38 cellular contexts compared by ENCODE assay signal in genomic region chr13:70932511-70932910, GRCh38.
"Had no signal": no experiment of that assay in that cellular context is flagged by ENCODE, and none has a peak within 500 bp of the region (broad histone marks: within the 10 kb centered on the region; RNA-seq: fewer than 3 reads in every experiment).

No MANE protein-coding gene starts in this region.

- FAIRE-seq: astrocyte, bronchial epithelial cell had no signal

- H3K27me3 Mint-ChIP-seq: activated naive CD4-positive, alpha-beta T cell treated with anti-CD3 and anti-CD28 coated beads, Interleukin-2, amount 10 ng/mL, durations not matched to agents 7 days and 5 days; activated naive CD4-positive, alpha-beta T cell treated with anti-CD3 and anti-CD28 coated beads, Interleukin-2, amount 50 U/mL, for 24 hours; activated naive CD8-positive, alpha-beta T cell; activated naive CD8-positive, alpha-beta T cell treated with anti-CD3 and anti-CD28 coated beads for 36 hours; activated naive CD8-positive, alpha-beta T cell treated with anti-CD3 and anti-CD28 coated beads, Interleukin-2, amount 10 ng/mL, durations not matched to agents 7 days and 5 days; activated naive CD8-positive, alpha-beta T cell treated with anti-CD3 and anti-CD28 coated beads, Interleukin-2, amount 50 U/mL, for 24 hours; activated T-helper 17 cell treated with anti-CD3 and anti-CD28 coated beads, Interleukin-2, amount 50 U/mL, for 72 hours; brain; central memory CD8-positive, alpha-beta T cell had no signal

- H3K36me3 Mint-ChIP-seq: activated naive CD4-positive, alpha-beta T cell treated with anti-CD3 and anti-CD28 coated beads, Interleukin-2, amount 10 ng/mL, durations not matched to agents 7 days and 5 days; activated naive CD4-positive, alpha-beta T cell treated with anti-CD3 and anti-CD28 coated beads, Interleukin-2, amount 50 U/mL, for 24 hours; activated naive CD4-positive, alpha-beta T cell treated with anti-CD3 and anti-CD28 coated beads, Interleukin-2, amount 50 U/mL, for 72 hours; activated naive CD8-positive, alpha-beta T cell; activated naive CD8-positive, alpha-beta T cell treated with anti-CD3 and anti-CD28 coated beads for 36 hours; activated naive CD8-positive, alpha-beta T cell treated with anti-CD3 and anti-CD28 coated beads, Interleukin-2, amount 10 ng/mL, durations not matched to agents 7 days and 5 days; brain had no signal

- H3K4me1 ChIP-seq: adrenal gland, ascending aorta, body of pancreas, breast epithelium had no signal

- H3K36me3 ChIP-seq: adrenal gland, ascending aorta, brain microvascular endothelial cell, breast epithelium, cardiac muscle cell had no signal

- H3K4me1 Mint-ChIP-seq: activated naive CD4-positive, alpha-beta T cell treated with anti-CD3 and anti-CD28 coated beads, Interleukin-2, amount 10 ng/mL, durations not matched to agents 7 days and 5 days; activated naive CD4-positive, alpha-beta T cell treated with anti-CD3 and anti-CD28 coated beads, Interleukin-2, amount 50 U/mL, for 24 hours; activated naive CD8-positive, alpha-beta T cell treated with anti-CD3 and anti-CD28 coated beads for 36 hours; activated naive CD8-positive, alpha-beta T cell treated with anti-CD3 and anti-CD28 coated beads, Interleukin-2, amount 10 ng/mL, durations not matched to agents 7 days and 5 days; activated naive CD8-positive, alpha-beta T cell treated with anti-CD3 and anti-CD28 coated beads, Interleukin-2, amount 50 U/mL, for 24 hours; activated T-helper 17 cell treated with anti-CD3 and anti-CD28 coated beads, Interleukin-2, amount 50 U/mL, for 72 hours; brain; central memory CD8-positive, alpha-beta T cell had no signal

- H3K4me3 Mint-ChIP-seq: activated naive CD4-positive, alpha-beta T cell treated with anti-CD3 and anti-CD28 coated beads for 36 hours; activated naive CD4-positive, alpha-beta T cell treated with anti-CD3 and anti-CD28 coated beads, Interleukin-2, amount 10 ng/mL, durations not matched to agents 7 days and 5 days; activated naive CD4-positive, alpha-beta T cell treated with anti-CD3 and anti-CD28 coated beads, Interleukin-2, amount 50 U/mL, for 24 hours; activated naive CD8-positive, alpha-beta T cell; activated naive CD8-positive, alpha-beta T cell treated with anti-CD3 and anti-CD28 coated beads for 36 hours; activated naive CD8-positive, alpha-beta T cell treated with anti-CD3 and anti-CD28 coated beads, Interleukin-2, amount 10 ng/mL, durations not matched to agents 7 days and 5 days; activated naive CD8-positive, alpha-beta T cell treated with anti-CD3 and anti-CD28 coated beads, Interleukin-2, amount 50 U/mL, for 24 hours; activated T-cell treated with anti-CD3 and anti-CD28 coated beads, Interleukin-2, amount 50 U/mL, for 4 hours; activated T-cell treated with anti-CD3 and anti-CD28 coated beads, Interleukin-2, amount 50 U/mL, for 72 hours; activated T-helper 1 cell treated with anti-CD3 and anti-CD28 coated beads, Interleukin-12 subunit alpha, Interleukin-12 subunit beta, Interleukin-2, Interleukin-4 antibody, amounts not matched to agents 30 ng/mL and 10 ng/mL and 1 ng/mL, durations not matched to agents 14 hours and 24 hours and 36 hours; activated T-helper 17 cell treated with anti-CD3 and anti-CD28 coated beads, Interleukin-2, amount 50 U/mL, for 72 hours; brain; central memory CD8-positive, alpha-beta T cell had no signal

- H3K27ac Mint-ChIP-seq: activated naive CD4-positive, alpha-beta T cell treated with anti-CD3 and anti-CD28 coated beads for 36 hours; activated naive CD4-positive, alpha-beta T cell treated with anti-CD3 and anti-CD28 coated beads, Interleukin-2, amount 10 ng/mL, durations not matched to agents 7 days and 5 days; activated naive CD4-positive, alpha-beta T cell treated with anti-CD3 and anti-CD28 coated beads, Interleukin-2, amount 50 U/mL, for 24 hours; activated naive CD4-positive, alpha-beta T cell treated with anti-CD3 and anti-CD28 coated beads, Interleukin-2, amount 50 U/mL, for 72 hours; activated naive CD8-positive, alpha-beta T cell; activated naive CD8-positive, alpha-beta T cell treated with anti-CD3 and anti-CD28 coated beads for 36 hours; activated naive CD8-positive, alpha-beta T cell treated with anti-CD3 and anti-CD28 coated beads, Interleukin-2, amount 10 ng/mL, durations not matched to agents 7 days and 5 days; activated naive CD8-positive, alpha-beta T cell treated with anti-CD3 and anti-CD28 coated beads, Interleukin-2, amount 50 U/mL, for 24 hours; activated T-cell treated with anti-CD3 and anti-CD28 coated beads, Interleukin-2, amount 50 U/mL, for 72 hours; activated T-helper 1 cell treated with anti-CD3 and anti-CD28 coated beads, Interleukin-12 subunit alpha, Interleukin-12 subunit beta, Interleukin-2, Interleukin-4 antibody, amounts not matched to agents 30 ng/mL and 10 ng/mL and 1 ng/mL, durations not matched to agents 14 hours and 24 hours and 36 hours; activated T-helper 17 cell treated with anti-CD3 and anti-CD28 coated beads, Interleukin-2, amount 50 U/mL, for 72 hours; activated T-helper 2 cell treated with anti-CD3 and anti-CD28 coated beads, Interferon-gamma antibody, Interleukin-2, Interleukin-4, amounts not matched to agents 10 μg/mL and 5 μg/mL and 100 μg/mL, durations not matched to agents 14 hours and 24 hours and 36 hours; brain had no signal

- ATAC-seq: activated naive CD4-positive, alpha-beta T cell treated with anti-CD3 and anti-CD28 coated beads, Interleukin-2, amount 50 U/mL, for 72 hours; activated naive CD8-positive, alpha-beta T cell treated with anti-CD3 and anti-CD28 coated beads, Interleukin-2, amount 50 U/mL, for 24 hours; activated T-cell treated with anti-CD3 and anti-CD28 coated beads, Interleukin-2, amount 50 U/mL, for 4 hours; activated T-cell treated with anti-CD3 and anti-CD28 coated beads, Interleukin-2, amount 50 U/mL, for 72 hours; activated T-helper 17 cell treated with anti-CD3 and anti-CD28 coated beads, Interleukin-2, amount 50 U/mL, for 72 hours; body of pancreas had no signal

- H3K27me3 ChIP-seq: adrenal gland, ascending aorta, body of pancreas, brain microvascular endothelial cell, breast epithelium, cardiac muscle cell had no signal

- DNase-seq: activated effector memory CD4-positive, alpha-beta T cell treated with anti-CD3 and anti-CD28 coated beads, Interleukin-2, amount 50 U/mL, for 16 hours; activated effector memory CD4-positive, alpha-beta T cell treated with Interleukin-2 at 50 U/mL for 16 hours; activated gamma-delta T cell; activated gamma-delta T cell treated with Interleukin-2 at 50 U/mL for 16 hours; activated naive CD4-positive, alpha-beta T cell; activated naive CD4-positive, alpha-beta T cell treated with anti-CD3 and anti-CD28 coated beads for 36 hours; activated naive CD4-positive, alpha-beta T cell treated with anti-CD3 and anti-CD28 coated beads, Interleukin-2, amount 10 ng/mL, durations not matched to agents 7 days and 5 days; activated naive CD4-positive, alpha-beta T cell treated with anti-CD3 and anti-CD28 coated beads, Interleukin-2, amount 50 U/mL, for 16 hours; activated naive CD4-positive, alpha-beta T cell treated with Interleukin-2 at 50 U/mL for 16 hours; activated naive CD8-positive, alpha-beta T cell treated with anti-CD3 and anti-CD28 coated beads for 36 hours; activated naive CD8-positive, alpha-beta T cell treated with anti-CD3 and anti-CD28 coated beads, Interleukin-2, amount 10 ng/mL, durations not matched to agents 7 days and 5 days; activated naive CD8-positive, alpha-beta T cell treated with anti-CD3 and anti-CD28 coated beads, Interleukin-2, amount 50 U/mL, for 24 hours; activated T-cell treated with anti-CD3 and anti-CD28 coated beads, Interleukin-2, amount 50 U/mL, for 4 hours; activated T-cell treated with anti-CD3 and anti-CD28 coated beads, Interleukin-2, amount 50 U/mL, for 48 hours; activated T-cell treated with anti-CD3 and anti-CD28 coated beads, Interleukin-2, amount 50 U/mL, for 72 hours; adrenal gland; amniotic stem cell; amygdala; anterior cingulate cortex; aorta; body of pancreas; brain microvascular endothelial cell; caudate nucleus; central memory CD4-positive, alpha-beta T cell; cerebellar nuclear complex had no signal

- H3K4me3 ChIP-seq: adrenal gland, ascending aorta, body of pancreas, breast epithelium, cardiac muscle cell had no signal

- H3K9me3 ChIP-seq: adrenal gland, ascending aorta, body of pancreas, breast epithelium had no signal

- H3K27ac ChIP-seq: adrenal gland, ascending aorta, body of pancreas, brain microvascular endothelial cell, breast epithelium, cardiac muscle cell had no signal

- H3K9me3 Mint-ChIP-seq: activated naive CD4-positive, alpha-beta T cell treated with anti-CD3 and anti-CD28 coated beads for 36 hours; activated naive CD4-positive, alpha-beta T cell treated with anti-CD3 and anti-CD28 coated beads, Interleukin-2, amount 50 U/mL, for 24 hours; activated naive CD8-positive, alpha-beta T cell treated with anti-CD3 and anti-CD28 coated beads for 36 hours; activated naive CD8-positive, alpha-beta T cell treated with anti-CD3 and anti-CD28 coated beads, Interleukin-2, amount 10 ng/mL, durations not matched to agents 7 days and 5 days; activated naive CD8-positive, alpha-beta T cell treated with anti-CD3 and anti-CD28 coated beads, Interleukin-2, amount 50 U/mL, for 24 hours; activated T-cell treated with anti-CD3 and anti-CD28 coated beads, Interleukin-2, amount 50 U/mL, for 4 hours; activated T-helper 1 cell treated with anti-CD3 and anti-CD28 coated beads, Interleukin-12 subunit alpha, Interleukin-12 subunit beta, Interleukin-2, Interleukin-4 antibody, amounts not matched to agents 30 ng/mL and 10 ng/mL and 1 ng/mL, durations not matched to agents 14 hours and 24 hours and 36 hours; brain had no signal
